In the genomic region with DNA sequence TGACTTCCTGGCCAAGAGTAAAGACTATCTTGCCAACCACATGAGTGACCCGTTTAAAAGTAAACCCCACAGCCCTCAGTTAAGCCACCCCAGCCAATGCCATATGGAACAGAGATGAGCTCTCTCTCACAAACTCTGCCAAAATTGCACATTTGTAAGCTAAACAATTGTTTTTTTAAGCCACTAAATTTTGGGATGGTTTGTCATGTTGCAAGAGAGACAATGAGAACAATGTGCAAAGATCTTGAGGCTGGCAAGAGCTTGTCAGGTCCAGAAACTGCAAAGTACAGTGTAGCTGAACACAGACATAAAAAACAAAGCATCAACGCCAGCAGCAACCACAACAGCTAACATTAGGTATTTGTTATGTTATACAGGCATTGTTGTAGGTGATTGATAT, we compare ENCODE assay signal across 26 cellular contexts.
"Had no signal": no experiment of that assay in that cellular context is flagged by ENCODE, and none has a peak within 500 bp of the region (broad histone marks: within the 10 kb centered on the region; RNA-seq: fewer than 3 reads in every experiment).

No MANE protein-coding gene starts in this region.

- H3K36me3 Mint-ChIP-seq: natural killer cell treated with Interleukin-12 subunit alpha and Interleukin-12 subunit beta and Interleukin-15 and Interleukin-18, amount 100 ng/mL, for 72 hours had no signal

- H3K9ac ChIP-seq: SK-N-SH had no signal

- H3K4me2 ChIP-seq: SK-N-SH had no signal

- H3K4me1 Mint-ChIP-seq: activated CD4-positive, alpha-beta memory T cell treated with anti-CD3 and anti-CD28 coated beads, Interleukin-2, amount 10 ng/mL, durations not matched to agents 7 days and 5 days; activated CD4-positive, alpha-beta T cell treated with anti-CD3 and anti-CD28 coated beads, Interleukin-2, amount 10 ng/mL, durations not matched to agents 7 days and 5 days; activated T-helper 17 cell treated with anti-CD3 and anti-CD28 coated beads, Interleukin-2, amount 50 U/mL, for 72 hours had no signal

- DNase-seq: activated CD4-positive, alpha-beta memory T cell treated with anti-CD3 and anti-CD28 coated beads, Interleukin-2, amount 10 ng/mL, durations not matched to agents 7 days and 5 days; activated CD4-positive, alpha-beta T cell treated with anti-CD3 and anti-CD28 coated beads for 1 hour; activated CD4-positive, alpha-beta T cell treated with anti-CD3 and anti-CD28 coated beads, Interleukin-2, amount 10 ng/mL, durations not matched to agents 7 days and 5 days; activated gamma-delta T cell treated with Interleukin-2 at 50 U/mL for 16 hours; activated naive CD4-positive, alpha-beta T cell treated with anti-CD3 and anti-CD28 coated beads, Interleukin-2, amount 50 U/mL, for 16 hours; activated T-cell treated with anti-CD3 and anti-CD28 coated beads, Interleukin-2, amount 50 U/mL, for 4 hours; amniotic stem cell; central memory CD4-positive, alpha-beta T cell; endodermal cell; mesendoderm; ovary; SK-N-SH; spleen; stimulated activated naive CD4-positive, alpha-beta T cell treated with Interleukin-2 at 50 U/mL for 16 hours; T-helper 17 cell; testis; transverse colon had no signal

- H3K4me3 ChIP-seq: gastroesophageal sphincter, lung, ovary, spleen, testis, transverse colon had no signal

- H3K27me3 Mint-ChIP-seq: activated CD4-positive, alpha-beta T cell treated with anti-CD3 and anti-CD28 coated beads, Interleukin-2, amount 10 ng/mL, durations not matched to agents 7 days and 5 days; progenitor cell of endocrine pancreas had no signal

- H3K4me3 Mint-ChIP-seq: activated CD4-positive, alpha-beta memory T cell treated with anti-CD3 and anti-CD28 coated beads, Interleukin-2, amount 10 ng/mL, durations not matched to agents 7 days and 5 days; activated CD4-positive, alpha-beta T cell treated with anti-CD3 and anti-CD28 coated beads, Interleukin-2, amount 10 ng/mL, durations not matched to agents 7 days and 5 days; activated T-cell treated with anti-CD3 and anti-CD28 coated beads, Interleukin-2, amount 50 U/mL, for 4 hours; activated T-helper 17 cell treated with anti-CD3 and anti-CD28 coated beads, Interleukin-2, amount 50 U/mL, for 72 hours; dendritic cell treated with granulocyte-macrophage colony-stimulating factor and Interleukin-4, amounts not matched to agents 40 ng/mL and 50 ng/mL, for 4 days; endodermal cell; natural killer cell treated with Interleukin-12 subunit alpha and Interleukin-12 subunit beta and Interleukin-15 and Interleukin-18, amount 100 ng/mL, for 72 hours; T-helper 17 cell had no signal

- H3K27ac ChIP-seq: gastroesophageal sphincter, neutrophil, ovary, spleen, testis, transverse colon had no signal

- H3K9me3 ChIP-seq: gastroesophageal sphincter, neutrophil, ovary, SK-N-SH, testis, transverse colon had no signal

- H3K9me3 Mint-ChIP-seq: activated CD4-positive, alpha-beta memory T cell treated with anti-CD3 and anti-CD28 coated beads, Interleukin-2, amount 10 ng/mL, durations not matched to agents 7 days and 5 days; activated CD4-positive, alpha-beta T cell treated with anti-CD3 and anti-CD28 coated beads, Interleukin-2, amount 10 ng/mL, durations not matched to agents 7 days and 5 days; activated T-cell treated with anti-CD3 and anti-CD28 coated beads, Interleukin-2, amount 50 U/mL, for 4 hours; activated T-helper 17 cell treated with anti-CD3 and anti-CD28 coated beads, Interleukin-2, amount 50 U/mL, for 72 hours; dendritic cell treated with granulocyte-macrophage colony-stimulating factor and Interleukin-4, amounts not matched to agents 40 ng/mL and 50 ng/mL, for 4 days; natural killer cell treated with Interleukin-12 subunit alpha and Interleukin-12 subunit beta and Interleukin-15 and Interleukin-18, amount 100 ng/mL, for 72 hours had no signal

- ATAC-seq: activated T-cell treated with anti-CD3 and anti-CD28 coated beads, Interleukin-2, amount 50 U/mL, for 4 hours; activated T-helper 17 cell treated with anti-CD3 and anti-CD28 coated beads, Interleukin-2, amount 50 U/mL, for 72 hours; esophagus mucosa; gastroesophageal sphincter; left lobe of liver; natural killer cell treated with Interleukin-12 subunit alpha and Interleukin-12 subunit beta and Interleukin-15 and Interleukin-18, amount 100 ng/mL, for 72 hours; T-helper 17 cell had no signal

- H3K27ac Mint-ChIP-seq: activated CD4-positive, alpha-beta memory T cell treated with anti-CD3 and anti-CD28 coated beads, Interleukin-2, amount 10 ng/mL, durations not matched to agents 7 days and 5 days; activated CD4-positive, alpha-beta T cell treated with anti-CD3 and anti-CD28 coated beads, Interleukin-2, amount 10 ng/mL, durations not matched to agents 7 days and 5 days; activated T-helper 17 cell treated with anti-CD3 and anti-CD28 coated beads, Interleukin-2, amount 50 U/mL, for 72 hours; dendritic cell treated with granulocyte-macrophage colony-stimulating factor and Interleukin-4, amounts not matched to agents 40 ng/mL and 50 ng/mL, for 4 days; endodermal cell; natural killer cell treated with Interleukin-12 subunit alpha and Interleukin-12 subunit beta and Interleukin-15 and Interleukin-18, amount 100 ng/mL, for 72 hours; T-helper 17 cell had no signal

- H3K27me3 ChIP-seq: gastroesophageal sphincter, ovary, spleen, testis, transverse colon had no signal

- H3K4me1 ChIP-seq: spleen, transverse colon had no signal

- H3K36me3 ChIP-seq: gastroesophageal sphincter, neutrophil, ovary, spleen, transverse colon had no signal
